11 cellular contexts compared by ENCODE assay signal in genomic region chr18:11005528-11005927, GRCh38.
DNase-seq lines count a peak whose midpoint lies in the region; ATAC-seq and TF ChIP-seq lines count a peak whose summit lies in the region.
"Had no signal": no experiment of that assay in that cellular context is flagged by ENCODE, and none has a peak within 500 bp of the region (broad histone marks: within the 10 kb centered on the region; RNA-seq: fewer than 3 reads in every experiment).

No MANE protein-coding gene starts in this region.

- no peaks in the 10 kb centered on the region for H3K27me3 ChIP-seq in body of pancreas
- no peaks in the 10 kb centered on the region for H3K27me3 ChIP-seq in upper lobe of right lung
- no peaks in the 10 kb centered on the region for H3K27me3 ChIP-seq in uterus

- no peak overlapping the region for H3K4me3 Mint-ChIP-seq in activated T-cell treated with anti-CD3 and anti-CD28 coated beads, Interleukin-2, amount 50 U/mL, for 24 hours
- no peak overlapping the region for H3K4me3 Mint-ChIP-seq in T-helper 17 cell

- H3K9me3 Mint-ChIP-seq in activated T-cell treated with anti-CD3 and anti-CD28 coated beads, Interleukin-2, amount 50 U/mL, for 24 hours, result no peaks in the 10 kb centered on the region

- TF ChIP-seq POLR2A in body of pancreas (IDR thresholded peaks at IDR 0.05), result peak; percentile 43 to 83 (median 78)
- no peak for TF ChIP-seq POLR2A in uterus (IDR thresholded peaks at IDR 0.05)

- peak; percentile 99 for ATAC-seq in body of pancreas
- peak; percentile 32 for ATAC-seq in upper lobe of right lung
- ATAC-seq in T-helper 17 cell, result no peak

- no peak overlapping the region for H3K27ac Mint-ChIP-seq in activated T-cell treated with anti-CD3 and anti-CD28 coated beads, Interleukin-2, amount 50 U/mL, for 24 hours
- H3K27ac Mint-ChIP-seq in T-helper 17 cell, result no peak overlapping the region

- H3K4me1 Mint-ChIP-seq in activated T-cell treated with anti-CD3 and anti-CD28 coated beads, Interleukin-2, amount 50 U/mL, for 24 hours (ENCODE audit: low read depth), result no peaks in the 10 kb centered on the region
- H3K4me1 Mint-ChIP-seq in T-helper 17 cell, result no peaks in the 10 kb centered on the region

- H3K27me3 Mint-ChIP-seq in activated T-cell treated with anti-CD3 and anti-CD28 coated beads, Interleukin-2, amount 50 U/mL, for 24 hours, result no peaks in the 10 kb centered on the region
- H3K27me3 Mint-ChIP-seq in T-helper 17 cell, result peaks cover 9% of the 10 kb centered on the region

- no peaks in the 10 kb centered on the region for H3K36me3 Mint-ChIP-seq in activated T-cell treated with anti-CD3 and anti-CD28 coated beads, Interleukin-2, amount 50 U/mL, for 24 hours (ENCODE audit: low read depth)
- no peaks in the 10 kb centered on the region for H3K36me3 Mint-ChIP-seq in T-helper 17 cell (ENCODE audit: low read depth)

- intact Hi-C loops in body of pancreas (cut with DNase I), result no loop called here
- intact Hi-C loops in upper lobe of right lung (cut with DNase I), result no loop called here
- intact Hi-C loops in uterus (cut with DNase I; ENCODE audit: low total_unique reads), result no loop called here

- H3K4me3 ChIP-seq in body of pancreas (no peak overlapping the region), upper lobe of right lung (no peak overlapping the region), uterus (no peak overlapping the region)
- H3K4me3 ChIP-seq: SK-N-MC had no signal

- TF ChIP-seq CTCF in body of pancreas (IDR thresholded peaks at IDR 0.05) (no peak), upper lobe of right lung (IDR thresholded peaks at IDR 0.05) (no peak), uterus (IDR thresholded peaks at IDR 0.05) (no peak)

- H3K27ac ChIP-seq in body of pancreas (peak overlapping the region; percentile 53 to 86 (median 75)), upper lobe of right lung (no peak overlapping the region), uterus (no peak overlapping the region)
- H3K27ac ChIP-seq: SK-N-MC had no signal

- 16 to 24% methylated on average over 5 of the region's 5 CpGs for WGBS in body of pancreas, 2 donors

- DNase-seq in NCI-H146 (lab: John Stamatoyannopoulos, UW) (peak; percentile 5), NCI-H146 treated with DMSO at 0.1 percent for 48 hours (lab: John Stamatoyannopoulos, UW; ENCODE audit: unreplicated experiment) (no peak), body of pancreas (peak; percentile 80 to 92 (median 88)), kidney tubule cell (ENCODE audit: low spot score) (peak; percentile 38), upper lobe of right lung (no peak), uterus (no peak), T-helper 17 cell (no peak)
- no peak for DNase-seq in activated T-cell treated with anti-CD3 and anti-CD28 coated beads, Interleukin-2, amount 50 U/mL, for 24 hours
- DNase-seq: 8988T, occipital lobe had no signal

- H3K9me3 ChIP-seq in body of pancreas (no peaks in the 10 kb centered on the region), upper lobe of right lung (no peaks in the 10 kb centered on the region), uterus (no peaks in the 10 kb centered on the region), T-helper 17 cell (ENCODE audit: control insufficient read depth, low read length, poor library complexity, severe bottlenecking) (no peaks in the 10 kb centered on the region)

- H3K4me1 ChIP-seq in body of pancreas, result peaks cover 33% of the 10 kb centered on the region
- no peaks in the 10 kb centered on the region for H3K4me1 ChIP-seq in upper lobe of right lung
- no peaks in the 10 kb centered on the region for H3K4me1 ChIP-seq in uterus

- no peaks in the 10 kb centered on the region for H3K36me3 ChIP-seq in body of pancreas (replicated peaks in 1 of 2; ENCODE audit: insufficient read depth in 1 of 2, low read depth in 2 of 2)
- H3K36me3 ChIP-seq in upper lobe of right lung, result no peaks in the 10 kb centered on the region
- H3K36me3 ChIP-seq in uterus, result no peaks in the 10 kb centered on the region

Comparison
In these comparisons a context has a peak if more than half of its experiments do, and no peak if none do; other contexts are left out.
1. DNase-seq: peak in NCI-H146 (single experiment), body of pancreas (4 of 4) and kidney tubule cell (single experiment); none in NCI-H146 treated with DMSO at 0.1 percent for 48 hours (single experiment), upper lobe of right lung (single experiment), uterus (0 of 2), activated T-cell treated with anti-CD3 and anti-CD28 coated beads, Interleukin-2, amount 50 U/mL, for 24 hours (single experiment) and T-helper 17 cell (0 of 3).
2. H3K27ac ChIP-seq: peak in body of pancreas (4 of 4); none in upper lobe of right lung (single experiment) and uterus (0 of 2).
3. POLR2A ChIP-seq: peak in body of pancreas (3 of 3); none in uterus (0 of 2).